1 cellular context compared by ENCODE assay signal in the genomic region with DNA sequence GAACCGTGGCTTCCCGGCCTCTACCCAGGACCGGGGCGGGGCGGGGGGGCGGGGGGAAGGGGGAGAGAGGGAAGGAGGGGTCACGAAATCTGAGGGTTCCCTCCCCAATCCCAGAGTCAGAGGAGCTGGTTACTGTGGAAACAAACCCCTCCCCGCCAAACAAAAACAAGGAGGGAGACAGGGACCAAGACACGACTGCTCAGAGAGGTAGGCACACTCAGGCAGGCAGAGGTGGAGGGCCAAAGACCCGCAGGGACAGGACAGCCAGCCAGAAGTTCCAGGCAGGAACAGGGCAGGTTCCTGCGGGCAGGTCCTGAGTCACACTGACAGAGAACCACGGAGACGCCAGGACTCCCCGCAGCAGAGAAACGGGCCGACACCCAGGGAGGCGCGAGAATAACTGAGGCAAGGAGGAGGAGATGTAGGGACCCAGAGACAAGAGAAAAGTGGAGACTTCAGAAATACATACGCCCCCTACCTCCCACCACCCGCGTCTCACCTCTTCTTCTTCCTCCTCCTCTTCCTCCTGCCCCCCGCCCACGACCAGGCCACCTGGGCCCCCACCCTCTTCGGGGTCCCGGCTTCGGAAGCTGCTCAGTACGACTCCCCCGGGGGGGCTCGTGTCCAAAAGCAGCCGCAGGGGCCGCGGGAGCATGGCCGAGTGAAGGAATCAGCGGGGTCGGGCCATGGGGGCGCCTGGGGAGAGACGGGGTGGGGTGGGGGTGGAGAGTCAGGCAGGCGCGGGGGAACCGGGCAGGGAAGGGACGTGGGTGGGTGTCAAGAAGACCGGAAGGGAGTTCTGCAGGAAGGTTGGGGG.
TF ChIP-seq lines count a peak whose summit lies in the region.

No MANE protein-coding gene starts in this region.

TF ChIP-seq in HepG2, 621 proteins besides CTCF, POLR2A, EP300 and RAD21 (continued from another document):
- no peak for TF ChIP-seq SP140L (CRISPR knock-in tag; IDR thresholded peaks at IDR 0.05; ENCODE audit: borderline replicate concordance)
- no peak for TF ChIP-seq REL (CRISPR knock-in tag; conservative IDR thresholded peaks at IDR 0.05)
- TF ChIP-seq PBX3 (CRISPR knock-in tag; IDR thresholded peaks at IDR 0.05; ENCODE audit: borderline replicate concordance): no peak
- no peak for TF ChIP-seq ZNF510 (CRISPR knock-in tag; IDR thresholded peaks at IDR 0.05; ENCODE audit: low read depth)
- TF ChIP-seq ZNF235 (CRISPR knock-in tag; IDR thresholded peaks at IDR 0.05; ENCODE audit: borderline replicate concordance): no peak
- no peak; the same call in 1 of the 2 replicates for TF ChIP-seq ATF7-NPFF (CRISPR knock-in tag; IDR thresholded peaks at IDR 0.05; ENCODE audit: low read depth)
- peak; percentile 82 for TF ChIP-seq SAP130 (CRISPR knock-in tag; IDR thresholded peaks at IDR 0.05; ENCODE audit: low read depth)
- no peak for TF ChIP-seq ZNF10 (CRISPR knock-in tag; IDR thresholded peaks at IDR 0.05; ENCODE audit: borderline replicate concordance, low read depth)
- TF ChIP-seq ZNF460 (CRISPR knock-in tag; IDR thresholded peaks at IDR 0.05; ENCODE audit: borderline replicate concordance): no peak
- TF ChIP-seq ZMYM2 (CRISPR knock-in tag; IDR thresholded peaks at IDR 0.05): no peak
- no peak for TF ChIP-seq ZNF441 (CRISPR knock-in tag; IDR thresholded peaks at IDR 0.05; ENCODE audit: borderline replicate concordance)
- TF ChIP-seq, protein P1, sequence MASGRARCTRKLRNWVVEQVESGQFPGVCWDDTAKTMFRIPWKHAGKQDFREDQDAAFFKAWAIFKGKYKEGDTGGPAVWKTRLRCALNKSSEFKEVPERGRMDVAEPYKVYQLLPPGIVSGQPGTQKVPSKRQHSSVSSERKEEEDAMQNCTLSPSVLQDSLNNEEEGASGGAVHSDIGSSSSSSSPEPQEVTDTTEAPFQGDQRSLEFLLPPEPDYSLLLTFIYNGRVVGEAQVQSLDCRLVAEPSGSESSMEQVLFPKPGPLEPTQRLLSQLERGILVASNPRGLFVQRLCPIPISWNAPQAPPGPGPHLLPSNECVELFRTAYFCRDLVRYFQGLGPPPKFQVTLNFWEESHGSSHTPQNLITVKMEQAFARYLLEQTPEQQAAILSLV (CRISPR knock-in tag; IDR thresholded peaks at IDR 0.05; ENCODE audit: borderline replicate concordance): no peak
- no peak for TF ChIP-seq FOXK1 (CRISPR knock-in tag; IDR thresholded peaks at IDR 0.05; ENCODE audit: borderline replicate concordance, low read depth)
- TF ChIP-seq TOE1 (CRISPR knock-in tag; IDR thresholded peaks at IDR 0.05): no peak
- TF ChIP-seq, protein P2, sequence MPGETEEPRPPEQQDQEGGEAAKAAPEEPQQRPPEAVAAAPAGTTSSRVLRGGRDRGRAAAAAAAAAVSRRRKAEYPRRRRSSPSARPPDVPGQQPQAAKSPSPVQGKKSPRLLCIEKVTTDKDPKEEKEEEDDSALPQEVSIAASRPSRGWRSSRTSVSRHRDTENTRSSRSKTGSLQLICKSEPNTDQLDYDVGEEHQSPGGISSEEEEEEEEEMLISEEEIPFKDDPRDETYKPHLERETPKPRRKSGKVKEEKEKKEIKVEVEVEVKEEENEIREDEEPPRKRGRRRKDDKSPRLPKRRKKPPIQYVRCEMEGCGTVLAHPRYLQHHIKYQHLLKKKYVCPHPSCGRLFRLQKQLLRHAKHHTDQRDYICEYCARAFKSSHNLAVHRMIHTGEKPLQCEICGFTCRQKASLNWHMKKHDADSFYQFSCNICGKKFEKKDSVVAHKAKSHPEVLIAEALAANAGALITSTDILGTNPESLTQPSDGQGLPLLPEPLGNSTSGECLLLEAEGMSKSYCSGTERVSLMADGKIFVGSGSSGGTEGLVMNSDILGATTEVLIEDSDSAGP (CRISPR knock-in tag; IDR thresholded peaks at IDR 0.05; ENCODE audit: borderline replicate concordance): no peak
- TF ChIP-seq HNRNPK (IDR thresholded peaks at IDR 0.05; ENCODE audit: low read depth, low read length, poor library complexity, severe bottlenecking): no peak
- no peak for TF ChIP-seq ZMYM4 (CRISPR knock-in tag; IDR thresholded peaks at IDR 0.05)
- TF ChIP-seq BCL6 (CRISPR knock-in tag; IDR thresholded peaks at IDR 0.05): no peak
- TF ChIP-seq MNT (IDR thresholded peaks at IDR 0.05): no peak
- no peak for TF ChIP-seq ZNF337 (CRISPR knock-in tag; IDR thresholded peaks at IDR 0.05; ENCODE audit: borderline replicate concordance, low read depth)
- TF ChIP-seq ZNF629 (CRISPR knock-in tag; conservative IDR thresholded peaks at IDR 0.05): peak; percentile 68
- no peak for TF ChIP-seq KAT8 (CRISPR knock-in tag; IDR thresholded peaks at IDR 0.05)
- TF ChIP-seq ZNF234 (CRISPR knock-in tag; conservative IDR thresholded peaks at IDR 0.05): no peak
- TF ChIP-seq ZNF333 (CRISPR knock-in tag; IDR thresholded peaks at IDR 0.05; ENCODE audit: borderline replicate concordance): no peak
- TF ChIP-seq ZNF562 (CRISPR knock-in tag; IDR thresholded peaks at IDR 0.05; ENCODE audit: borderline replicate concordance): no peak
- TF ChIP-seq ZNF432 (CRISPR knock-in tag; IDR thresholded peaks at IDR 0.05; ENCODE audit: borderline replicate concordance): no peak
- no peak; the same call in 1 of the 2 replicates for TF ChIP-seq IRF2 (CRISPR knock-in tag; IDR thresholded peaks at IDR 0.05)
